In genomic region chr17:82164853-82165252, GRCh38 we compare ENCODE assay signal across 21 cellular contexts.
"Had no signal": no experiment of that assay in that cellular context is flagged by ENCODE, and none has a peak within 500 bp of the region (broad histone marks: within the 10 kb centered on the region; RNA-seq: fewer than 3 reads in every experiment).

No MANE protein-coding gene starts in this region.

- FAIRE-seq: RCC 7860 had no signal

- H3K4me2 ChIP-seq: SK-N-SH had no signal

- H3K9me3 ChIP-seq: MG63, SK-N-SH had no signal

- H3K9ac ChIP-seq: SK-N-SH had no signal

- H3K27me3 ChIP-seq: MG63 had no signal

- H3K4me3 ChIP-seq: MG63 had no signal

- DNase-seq: IMR-90, Karpas-422, KG1, MG63, NCI-H1092, NCI-H1105 treated with DMSO at 0.1 percent for 48 hours, NCI-H1417 treated with DMSO at 0.1 percent for 48 hours, NCI-H146, NCI-H1694 treated with DMSO at 0.1 percent for 48 hours, NCI-H1930, NCI-H2081, NCI-H2107, NCI-H2227 treated with DMSO at 0.1 percent for 48 hours, NCI-H524 treated with DMSO at 0.1 percent for 48 hours, NCI-H69, NCI-H774, RPMI8226, SHP77, SK-N-SH, SW 1271 had no signal
